8 cellular contexts compared by ENCODE assay signal in the genomic region with DNA sequence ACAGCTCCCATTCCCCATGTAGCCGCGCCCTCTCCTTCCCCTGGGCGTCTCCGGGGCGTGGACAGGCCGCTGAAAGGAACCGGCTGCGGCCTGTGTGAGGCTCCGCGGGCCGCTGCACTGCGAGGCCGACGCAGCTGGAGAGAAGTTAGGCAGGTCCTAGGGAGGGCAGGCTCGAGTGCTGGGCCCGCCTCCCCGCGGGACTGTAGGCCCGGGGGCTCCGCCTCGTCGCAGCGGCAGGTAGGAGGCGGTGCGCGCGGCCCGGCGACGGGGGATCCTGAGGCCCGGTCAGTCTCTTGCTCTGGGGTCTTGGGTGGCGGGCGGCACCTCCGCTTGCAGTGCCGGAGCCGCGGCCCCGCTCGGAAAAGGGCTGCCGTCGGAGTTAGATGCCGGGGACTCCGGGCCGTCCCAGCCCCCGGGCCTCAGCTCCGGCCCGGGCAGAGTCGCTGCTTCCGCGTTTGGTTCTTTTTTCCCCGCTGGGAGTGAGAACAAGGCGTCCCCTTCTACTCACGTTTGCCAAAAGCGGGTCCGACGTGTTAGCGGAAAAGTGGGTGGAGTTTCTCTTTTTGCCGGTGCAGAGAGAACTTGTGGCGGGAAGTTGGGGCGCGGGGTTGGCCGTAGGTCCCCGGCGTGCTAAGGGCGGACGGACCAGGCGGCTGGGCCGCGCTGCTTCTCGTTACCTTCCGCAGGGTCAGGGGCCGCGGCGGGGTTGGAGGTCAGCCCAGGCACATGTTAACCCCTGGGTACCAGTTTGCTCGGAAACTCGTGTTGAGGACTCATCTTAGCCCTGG. TPM values are rescaled to one million over a fixed set of nuclear protein-coding genes. Genes with fewer than 3 reads are reported as not detected.
DNase-seq lines count a peak whose midpoint lies in the region; ATAC-seq, FAIRE-seq and TF ChIP-seq lines count a peak whose summit lies in the region.

A gene (plus strand): TSS at position 222 of the 788 bp plus-strand sequence. CDS start 2,026 bp downstream, outside the sequence.

- POLR2A ChIA-PET in CD4-positive, alpha-beta memory T cell (lab: Charles Lee; ENCODE audit: partially characterized antibody), result interaction anchor here (0.6 to 2.8 kb wide), 8 partner anchors 9 to 194 kb away, joined by 3 to 13 read pairs (median 4); a partner anchor contains a TSS
- POLR2A ChIA-PET in endothelial cell of umbilical vein (lab: Charles Lee), result interaction anchor here (1.0 kb wide), 1 partner anchor 169 kb away, joined by 5 read pairs; no protein-coding TSS in a partner anchor

- peak; percentile 92 for TF ChIP-seq POLR2A in endothelial cell of umbilical vein (IDR thresholded peaks at IDR 0.05; ENCODE audit: low read depth, low read length)

- DNase-seq in CD4-positive, alpha-beta memory T cell, result peak; percentile 85 to 89 (median 88)
- DNase-seq in HK-2 (ENCODE audit: unreplicated experiment) (peak; percentile 95), NOMO-1 treated with DMSO at 0.1 percent for 48 hours (lab: John Stamatoyannopoulos, UW; ENCODE audit: unreplicated experiment) (peak; percentile 93), endothelial cell of umbilical vein (ENCODE audit: low read depth, low spot score) (peak; percentile 94)
- DNase-seq in activated CD8-positive, alpha-beta memory T cell treated with anti-CD3 and anti-CD28 coated beads, Interleukin-2, amount 50 U/mL, for 4 hours, result peak; percentile 82
- peak; percentile 76 for DNase-seq in stimulated activated CD8-positive, alpha-beta memory T cell treated with anti-CD3 and anti-CD28 coated beads, Interleukin-4, amount 100 ng/mL, for 24 hours (ENCODE audit: low read depth)

- peak; percentile 81 for FAIRE-seq in endothelial cell of umbilical vein (lab: Jason Lieb, UNC)

- no peaks in the 10 kb centered on the region for H4K20me1 ChIP-seq in endothelial cell of umbilical vein (replicated peaks; ENCODE audit: control insufficient read depth, extremely low read depth, insufficient read depth, low read length)

- peaks cover 4 to 15% of the 10 kb centered on the region in 2 donors for H3K36me3 Mint-ChIP-seq in CD4-positive, alpha-beta memory T cell

- H3K9me1 ChIP-seq in endothelial cell of umbilical vein (replicated peaks; ENCODE audit: control insufficient read depth, extremely low read depth, insufficient read depth, low read length), result no peaks in the 10 kb centered on the region

- no peaks in the 10 kb centered on the region for H3K9me3 Mint-ChIP-seq in CD4-positive, alpha-beta memory T cell

- no peaks in the 10 kb centered on the region for H3K36me3 ChIP-seq in CD4-positive, alpha-beta memory T cell (ENCODE audit: insufficient read depth, low read length)
- peaks cover 0 to 2% of the 10 kb centered on the region in 2 experiments for H3K36me3 ChIP-seq in endothelial cell of umbilical vein (ENCODE audit: control insufficient read depth in 2 of 2, extremely low read depth in 1 of 2, insufficient read depth in 2 of 2, low read length in 2 of 2)

- H3K27me3 Mint-ChIP-seq in CD4-positive, alpha-beta memory T cell, result no peaks in the 10 kb centered on the region

- H3K27me3 ChIP-seq in CD4-positive, alpha-beta memory T cell (ENCODE audit: insufficient read depth, low read length), result no peaks in the 10 kb centered on the region
- no peaks in the 10 kb centered on the region for H3K27me3 ChIP-seq in endothelial cell of umbilical vein (ENCODE audit: control insufficient read depth in 2 of 2, insufficient read depth in 2 of 2, low read length in 2 of 2)
- H3K27me3 ChIP-seq in mononuclear cell (ENCODE audit: insufficient read depth, low read length), result no peaks in the 10 kb centered on the region

- no peak for TF ChIP-seq CTCF in endothelial cell of umbilical vein (IDR thresholded peaks at IDR 0.05; ENCODE audit: extremely low read depth in 1 of 2, insufficient read depth in 1 of 2, low read depth in 1 of 2, low read length in 2 of 2)

- H3K4me3 ChIP-seq in CD4-positive, alpha-beta memory T cell (ENCODE audit: low read length in 2 of 2), result peak within 1 kb of the TSS; percentile 32 to 61
- H3K4me3 ChIP-seq in endothelial cell of umbilical vein (replicated peaks in 1 of 3; ENCODE audit: insufficient read depth in 1 of 3, low read depth in 1 of 3, low read length in 3 of 3) (peak within 1 kb of the TSS; percentile 60 to 74 (median 68)), mononuclear cell (ENCODE audit: low read length) (peak within 1 kb of the TSS; percentile 63)

- intact Hi-C loops in CD4-positive, alpha-beta memory T cell (cut with micrococcal nuclease), result loop anchor here (1.0 to 2.0 kb wide), 2 partner anchors 18 to 195 kb away; a partner anchor contains a TSS
- intact Hi-C loops in endothelial cell of umbilical vein (cut with micrococcal nuclease), result loop anchor here (1.0 to 10.0 kb wide), 5 partner anchors 12 to 588 kb away; no protein-coding TSS in a partner anchor

- peak; percentile 90 for ATAC-seq in GM19397 (IDR thresholded peaks at IDR 0.05; ENCODE audit: unreplicated experiment)

- H3K9ac ChIP-seq in endothelial cell of umbilical vein (replicated peaks; ENCODE audit: extremely low read depth, insufficient read depth, low read length), result peak within 1 kb of the TSS; percentile 95

- H2AFZ ChIP-seq in endothelial cell of umbilical vein (ENCODE audit: low read depth, low read length), result peak within 1 kb of the TSS; percentile 99

- no peaks in the 10 kb centered on the region for H3K9me3 ChIP-seq in CD4-positive, alpha-beta memory T cell (ENCODE audit: control insufficient read depth in 1 of 2, low read length in 2 of 2)
- H3K9me3 ChIP-seq in endothelial cell of umbilical vein (replicated peaks; ENCODE audit: control insufficient read depth, insufficient read depth, low read length) (no peaks in the 10 kb centered on the region), mononuclear cell (ENCODE audit: low read depth, low read length) (no peaks in the 10 kb centered on the region)

- H3K4me3 Mint-ChIP-seq in CD4-positive, alpha-beta memory T cell, result peak within 1 kb of the TSS; percentile 90 to 95 (median 91)

- H3K4me2 ChIP-seq in endothelial cell of umbilical vein (ENCODE audit: insufficient read depth, low read length), result peak within 1 kb of the TSS; percentile 100

- no TSS peak for BruUV-seq in endothelial cell of umbilical vein (replicated peaks; lab: Mats Ljungman, UMichigan)

- CTCF ChIA-PET in CD4-positive, alpha-beta memory T cell (lab: Charles Lee; ENCODE audit: partially characterized antibody), result interaction anchor here (1.5 kb wide), 1 partner anchor 11 kb away, joined by 5 read pairs; no protein-coding TSS in a partner anchor
- CTCF ChIA-PET in endothelial cell of umbilical vein (lab: Charles Lee), result interaction anchor here (0.7 to 1.9 kb wide), 9 partner anchors 9 to 194 kb away, joined by 3 to 7 read pairs (median 3); a partner anchor contains a TSS

- peaks cover 27 to 58% (median 38%) of the 10 kb centered on the region in 4 donors for H3K4me1 Mint-ChIP-seq in CD4-positive, alpha-beta memory T cell

- H3K79me2 ChIP-seq in endothelial cell of umbilical vein (ENCODE audit: control insufficient read depth, insufficient read depth, low read length), result peaks cover 34% of the 10 kb centered on the region

- H3K27ac Mint-ChIP-seq in CD4-positive, alpha-beta memory T cell, result peak within 1 kb of the TSS; percentile 94 to 98 (median 97)

- dilution Hi-C loops in endothelial cell of umbilical vein (cut with MboI; ENCODE audit: extremely low pct_ligation_motif_present, low sequenced_read_pairs), result no loop called here

- H3K27ac ChIP-seq in CD4-positive, alpha-beta memory T cell (ENCODE audit: low read depth, low read length), result peak within 1 kb of the TSS; percentile 86
- peak within 1 kb of the TSS; percentile 97 for H3K27ac ChIP-seq in endothelial cell of umbilical vein (ENCODE audit: insufficient read depth, low read depth, low read length)

- peaks cover 42% of the 10 kb centered on the region for H3K4me1 ChIP-seq in CD4-positive, alpha-beta memory T cell (ENCODE audit: insufficient read depth, low read length)
- H3K4me1 ChIP-seq in endothelial cell of umbilical vein (ENCODE audit: control insufficient read depth, extremely low read depth, insufficient read depth, low read length) (peaks cover 45% of the 10 kb centered on the region), mononuclear cell (ENCODE audit: insufficient read depth, low read length) (peaks cover 27% of the 10 kb centered on the region)

TF ChIP-seq in endothelial cell of umbilical vein, 7 proteins besides CTCF, POLR2A, EP300 and RAD21:
- peak; percentile 91 for TF ChIP-seq POLR2AphosphoS5 (IDR thresholded peaks at IDR 0.05; ENCODE audit: insufficient read depth, low read depth, low read length)
- TF ChIP-seq, protein P1, sequence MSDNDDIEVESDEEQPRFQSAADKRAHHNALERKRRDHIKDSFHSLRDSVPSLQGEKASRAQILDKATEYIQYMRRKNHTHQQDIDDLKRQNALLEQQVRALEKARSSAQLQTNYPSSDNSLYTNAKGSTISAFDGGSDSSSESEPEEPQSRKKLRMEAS (IDR thresholded peaks at IDR 0.05; ENCODE audit: insufficient read depth, insufficient read length), result no peak

RNA-seq across cellular contexts. Expression of the gene that starts here (rescaled TPM):
- total RNA-seq in CD4-positive, alpha-beta memory T cell, result 10 to 100 TPM; 15.5 to 17.4 TPM
- polyA plus RNA-seq in CD4-positive, alpha-beta memory T cell, result 10 to 100 TPM; 20.1 to 21.4 TPM
- total RNA-seq in endothelial cell of umbilical vein, result 35.2 and 42.0 TPM in 2 replicates
- polyA plus RNA-seq in endothelial cell of umbilical vein, result 8.5 and 11.2 TPM in 2 replicates
- polyA plus RNA-seq in endothelial cell of umbilical vein (2011; cell fraction: cytosol; rRNA removed), result 22.4 and 27.6 TPM in 2 replicates
- 24.0 and 30.0 TPM in 2 replicates for polyA plus RNA-seq in endothelial cell of umbilical vein (2011; cell fraction: nucleus; rRNA removed)
- polyA plus RNA-seq in endothelial cell of umbilical vein (2012), result 34.0 and 59.5 TPM in 2 replicates
- polyA minus RNA-seq in endothelial cell of umbilical vein, result 14.7 and 16.8 TPM in 2 replicates
- polyA minus RNA-seq in endothelial cell of umbilical vein (2011; cell fraction: cytosol; rRNA and poly(A)+ RNA removed), result 12.0 TPM
- 17.2 and 20.8 TPM in 2 replicates for polyA minus RNA-seq in endothelial cell of umbilical vein (2011; cell fraction: nucleus; rRNA and poly(A)+ RNA removed)
- total RNA-seq in mononuclear cell, result 25.1 TPM

Comparison
In these comparisons a context has a peak if more than half of its experiments do, and no peak if none do; other contexts are left out.
1. Peak in every context shown above with its lines: DNase-seq, ATAC-seq, H3K4me3 ChIP-seq and H3K27ac ChIP-seq.